ENCODE assay signal across 14 cellular contexts in genomic region chr17:37103191-37103590, GRCh38.
A peak's percentile ranks its signal among the peaks of the same experiment; 100 is the strongest.
DNase-seq lines count a peak whose midpoint lies in the region; TF ChIP-seq lines count a peak whose summit lies in the region.
"Had no signal": no experiment of that assay in that cellular context is flagged by ENCODE, and none has a peak within 500 bp of the region (broad histone marks: within the 10 kb centered on the region; RNA-seq: fewer than 3 reads in every experiment).

No MANE protein-coding gene starts in this region.

- no peak overlapping the region for H4K5ac ChIP-seq in H9 (ENCODE audit: insufficient read length, low read depth, low read length)

- TF ChIP-seq CTCF in H9 (conservative IDR thresholded peaks at IDR 0.05) (no peak), WERI-Rb-1 (IDR thresholded peaks at IDR 0.05; ENCODE audit: low read depth, low read length) (no peak), endodermal cell (conservative IDR thresholded peaks at IDR 0.05) (no peak), progenitor cell of endocrine pancreas (IDR thresholded peaks at IDR 0.05; ENCODE audit: unreplicated experiment) (no peak)

- no peaks in the 10 kb centered on the region for H4K20me1 ChIP-seq in H9 (ENCODE audit: control insufficient read depth, insufficient read depth, insufficient read length)

- WGBS in H9 (ENCODE audit: extremely low coverage, insufficient read length, low lambda C conversion rate), result no CpG with 5 or more reads among the region's 4 CpGs
- 94% methylated on average over 3 to 4 of the region's 4 CpGs for WGBS in endodermal cell (ENCODE audit: insufficient coverage in 1 of 2, insufficient read length in 1 of 2), 2 experiments
- no CpG with 5 or more reads among the region's 4 CpGs for WGBS in trophoblast cell (ENCODE audit: extremely low coverage, insufficient coverage, insufficient read length)

- H4K8ac ChIP-seq in H9 (replicated peaks; ENCODE audit: insufficient read length, low read depth, low read length), result no peak overlapping the region
- no peak overlapping the region for H4K8ac ChIP-seq in trophoblast cell (ENCODE audit: low read depth, low read length)

- H2AFZ ChIP-seq in H9 (ENCODE audit: low read length), result no peak overlapping the region
- no peak overlapping the region for H2AFZ ChIP-seq in trophoblast cell (ENCODE audit: insufficient read depth, low read length, poor library complexity)
- H2AFZ ChIP-seq: GM23248 had no signal

- H3K27ac Mint-ChIP-seq in H9, result peak overlapping the region in 2 of 3 experiments; percentile 34 to 90; a peak in 2 of 7 replicates
- H3K27ac Mint-ChIP-seq in endodermal cell, result no peak overlapping the region
- peak overlapping the region; percentile 10 for H3K27ac Mint-ChIP-seq in progenitor cell of endocrine pancreas
- H3K27ac Mint-ChIP-seq: CD4-positive, alpha-beta memory T cell had no signal

- H2BK12ac ChIP-seq in H9 (ENCODE audit: insufficient read length, low read depth, low read length) (no peak overlapping the region), trophoblast cell (ENCODE audit: low read length) (no peak overlapping the region)

- H2BK20ac ChIP-seq in H9 (ENCODE audit: low read depth, low read length, poor library complexity, severe bottlenecking), result no peak overlapping the region

- intact Hi-C loops in head of caudate nucleus (cut with DNase I), result no loop called here

- no peak overlapping the region for H4K12ac ChIP-seq in trophoblast cell (ENCODE audit: low read depth, low read length)

- H3T11ph ChIP-seq in H9 (ENCODE audit: low read length), result no peak overlapping the region

- H3K4me1 ChIP-seq in H9 (ENCODE audit: insufficient read depth, low read length) (peaks cover 18% of the 10 kb centered on the region), endodermal cell (ENCODE audit: control insufficient read depth, insufficient read depth, low read length) (peaks cover 12% of the 10 kb centered on the region), trophoblast cell (ENCODE audit: control insufficient read depth in 1 of 2, insufficient read depth in 2 of 2, low read length in 2 of 2) (peaks cover 0 to 5% of the 10 kb centered on the region in 2 experiments)

- H3K36me3 ChIP-seq in WERI-Rb-1 (peaks cover 36% of the 10 kb centered on the region), endodermal cell (ENCODE audit: control insufficient read depth, insufficient read depth, low read length) (peaks cover 37% of the 10 kb centered on the region), trophoblast cell (ENCODE audit: control insufficient read depth in 1 of 2, insufficient read depth in 2 of 2, low read length in 2 of 2) (peaks cover 6 to 12% of the 10 kb centered on the region in 2 experiments)

- H3K36me3 Mint-ChIP-seq in H9 (ENCODE audit: insufficient read depth in 1 of 3, low read depth in 3 of 3) (peaks cover 6 to 39% (median 35%) of the 10 kb centered on the region in 3 experiments; a peak in 6 of 7 replicates), endodermal cell (ENCODE audit: low read depth) (peaks cover 19% of the 10 kb centered on the region), progenitor cell of endocrine pancreas (ENCODE audit: insufficient read depth) (peaks cover 8% of the 10 kb centered on the region)

- DNase-seq in H9 (no peak), WERI-Rb-1 (no peak), endodermal cell (peak; percentile 0), progenitor cell of endocrine pancreas (ENCODE audit: low spot score, unreplicated experiment) (no peak), trophoblast cell (no peak), head of caudate nucleus (no peak)
- DNase-seq in stimulated activated CD8-positive, alpha-beta memory T cell treated with anti-CD3 and anti-CD28 coated beads, Interleukin-4, amount 100 ng/mL, for 48 hours, result no peak
- DNase-seq: C1 segment of cervical spinal cord; Calu3; CD4-positive, alpha-beta memory T cell; COR-L47; DMS53; DMS79 treated with DMSO at 0.1 percent for 48 hours; GM23248 had no signal

- H3K56ac ChIP-seq in H9 (ENCODE audit: insufficient read length, low read depth, low read length), result no peak overlapping the region

- no peak overlapping the region for H3K4me3 ChIP-seq in WERI-Rb-1 (ENCODE audit: low read depth, low read length)
- no peak overlapping the region for H3K4me3 ChIP-seq in endodermal cell (ENCODE audit: low read length)
- no peak overlapping the region for H3K4me3 ChIP-seq in trophoblast cell (ENCODE audit: low read depth, low read length)
- H3K4me3 ChIP-seq: GM23248 had no signal

- H3K9me3 Mint-ChIP-seq in H9 (no peaks in the 10 kb centered on the region), endodermal cell (no peaks in the 10 kb centered on the region), progenitor cell of endocrine pancreas (ENCODE audit: low read depth) (no peaks in the 10 kb centered on the region)
- H3K9me3 Mint-ChIP-seq: CD4-positive, alpha-beta memory T cell had no signal

- H3K4me2 ChIP-seq in H9 (ENCODE audit: insufficient read depth, insufficient read length, low read length), result no peak overlapping the region
- H3K4me2 ChIP-seq in trophoblast cell (ENCODE audit: low read length), result no peak overlapping the region

- H3K27ac ChIP-seq in H9 (ENCODE audit: insufficient read length, low read depth, low read length), result no peak overlapping the region
- peak overlapping the region; percentile 25; the same call in 1 of the 2 replicates for H3K27ac ChIP-seq in WERI-Rb-1
- no peak overlapping the region for H3K27ac ChIP-seq in endodermal cell (ENCODE audit: low read depth, low read length)
- H3K27ac ChIP-seq in trophoblast cell (ENCODE audit: low read depth, low read length), result no peak overlapping the region
- H3K27ac ChIP-seq: GM23248 had no signal

- H3K9me3 ChIP-seq in H9 (ENCODE audit: control insufficient read depth, low read depth, low read length) (no peaks in the 10 kb centered on the region), WERI-Rb-1 (ENCODE audit: severe bottlenecking) (no peaks in the 10 kb centered on the region), endodermal cell (ENCODE audit: control insufficient read depth, low read length) (no peaks in the 10 kb centered on the region), trophoblast cell (ENCODE audit: insufficient read depth, low read depth, low read length) (no peaks in the 10 kb centered on the region)

- H3K27me3 ChIP-seq in H9 (ENCODE audit: insufficient read depth, low read length) (no peaks in the 10 kb centered on the region), WERI-Rb-1 (ENCODE audit: insufficient read depth, low read depth, severe bottlenecking) (no peaks in the 10 kb centered on the region), endodermal cell (ENCODE audit: control insufficient read depth, insufficient read depth, low read length, poor library complexity, severe bottlenecking) (no peaks in the 10 kb centered on the region), trophoblast cell (ENCODE audit: insufficient read depth, low read length) (no peaks in the 10 kb centered on the region)

- H2BK5ac ChIP-seq in H9 (ENCODE audit: insufficient read length, low read length), result no peak overlapping the region
- H2BK5ac ChIP-seq in trophoblast cell (ENCODE audit: low read depth, low read length, poor library complexity), result no peak overlapping the region

- H3K23ac ChIP-seq in H9 (ENCODE audit: insufficient read length, low read depth, low read length) (no peak overlapping the region), trophoblast cell (ENCODE audit: low read length) (no peak overlapping the region)

- H2BK120ac ChIP-seq in H9 (ENCODE audit: low read depth, low read length, poor library complexity, severe bottlenecking) (no peak overlapping the region), trophoblast cell (ENCODE audit: insufficient read depth, low read length, poor library complexity) (no peak overlapping the region)

- no peaks in the 10 kb centered on the region for H3K23me2 ChIP-seq in H9 (ENCODE audit: insufficient read length, low read depth, low read length, poor library complexity, severe bottlenecking)

- H3K18ac ChIP-seq in H9 (ENCODE audit: insufficient read length, low read depth, low read length) (no peak overlapping the region), trophoblast cell (ENCODE audit: low read length) (no peak overlapping the region)

- H3K14ac ChIP-seq in H9 (ENCODE audit: insufficient read depth, low read length) (no peak overlapping the region), trophoblast cell (ENCODE audit: low read length) (no peak overlapping the region)

- H3K79me2 ChIP-seq in H9 (ENCODE audit: insufficient read depth, low read length), result no peaks in the 10 kb centered on the region
- H3K79me2 ChIP-seq in trophoblast cell (ENCODE audit: control insufficient read depth, insufficient read depth, low read length, poor library complexity), result no peaks in the 10 kb centered on the region

- H4K91ac ChIP-seq in H9 (ENCODE audit: insufficient read length, low read depth, low read length) (no peak overlapping the region), trophoblast cell (ENCODE audit: low read depth, low read length) (no peak overlapping the region)

- H3K27me3 Mint-ChIP-seq in H9 (ENCODE audit: low read depth) (no peaks in the 10 kb centered on the region), endodermal cell (ENCODE audit: insufficient read depth) (no peaks in the 10 kb centered on the region), progenitor cell of endocrine pancreas (no peaks in the 10 kb centered on the region)
- H3K27me3 Mint-ChIP-seq: CD4-positive, alpha-beta memory T cell had no signal

- no peak overlapping the region for H2BK15ac ChIP-seq in H9 (ENCODE audit: low read depth, low read length)

- H3K9ac ChIP-seq in H9 (ENCODE audit: extremely low read depth, insufficient read length, low read length), result no peak overlapping the region
- no peak overlapping the region for H3K9ac ChIP-seq in endodermal cell (ENCODE audit: extremely low read depth, low read length, poor library complexity, severe bottlenecking)
- no peak overlapping the region for H3K9ac ChIP-seq in trophoblast cell (ENCODE audit: low read length)
- H3K9ac ChIP-seq: GM23248 had no signal

- H3K4me3 Mint-ChIP-seq in H9, result no peak overlapping the region
- no peak overlapping the region for H3K4me3 Mint-ChIP-seq in endodermal cell
- no peak overlapping the region for H3K4me3 Mint-ChIP-seq in progenitor cell of endocrine pancreas (ENCODE audit: low read depth)
- H3K4me3 Mint-ChIP-seq: CD4-positive, alpha-beta memory T cell had no signal

- no peak overlapping the region for H2AK5ac ChIP-seq in H9 (ENCODE audit: insufficient read length, low read length)
- H2AK5ac ChIP-seq in trophoblast cell (ENCODE audit: low read length), result no peak overlapping the region

- H3K4me1 Mint-ChIP-seq in H9 (peaks cover 61 to 69% of the 10 kb centered on the region in 2 experiments), endodermal cell (peaks cover 34% of the 10 kb centered on the region), progenitor cell of endocrine pancreas (ENCODE audit: low read depth) (peaks cover 39% of the 10 kb centered on the region)
- H3K4me1 Mint-ChIP-seq: CD4-positive, alpha-beta memory T cell had no signal

- no peaks in the 10 kb centered on the region for H3K79me1 ChIP-seq in H9 (ENCODE audit: insufficient read depth, low read depth, low read length, poor library complexity, severe bottlenecking)
- no peaks in the 10 kb centered on the region for H3K79me1 ChIP-seq in trophoblast cell (ENCODE audit: low read length)

- H3K4ac ChIP-seq in H9 (ENCODE audit: low read depth, low read length), result no peak overlapping the region
- no peak overlapping the region for H3K4ac ChIP-seq in trophoblast cell (ENCODE audit: low read depth, low read length)
